9 cellular contexts compared by ENCODE assay signal in genomic region chr9:132141948-132142594, GRCh38. TPM values are rescaled to one million over a fixed set of nuclear protein-coding genes. Genes with fewer than 3 reads are reported as not detected.
DNase-seq lines count a peak whose midpoint lies in the region; ATAC-seq, FAIRE-seq and TF ChIP-seq lines count a peak whose summit lies in the region.
"Had no signal": no experiment of that assay in that cellular context is flagged by ENCODE, and none has a peak within 500 bp of the region (broad histone marks: within the 10 kb centered on the region; RNA-seq: fewer than 3 reads in every experiment).

No MANE protein-coding gene starts in this region.

- CTCF ChIA-PET in H1 (lab: Charles Lee; ENCODE audit: partially characterized antibody), result interaction anchor here (1.2 to 2.7 kb wide), 6 partner anchors 10 to 304 kb away, joined by 3 to 9 read pairs (median 5); no protein-coding TSS in a partner anchor

- peak overlapping the region; percentile 62 for H4K91ac ChIP-seq in H1 (replicated peaks; ENCODE audit: insufficient read length, low read length)

- intact Hi-C loops in psoas muscle (cut with DNase I), result no loop called here
- intact Hi-C loops in thyroid gland (cut with DNase I), result no loop called here

- H3K79me1 ChIP-seq in H1 (ENCODE audit: low read depth, low read length), result no peaks in the 10 kb centered on the region

- TF ChIP-seq RAD21 in H1 (IDR thresholded peaks at IDR 0.05 in 1 of 2, conservative IDR thresholded peaks at IDR 0.05 in 1 of 2; ENCODE audit: low read depth in 2 of 2, low read length in 2 of 2), result no peak

- H4K20me1 ChIP-seq in H1 (replicated peaks in 1 of 2; ENCODE audit: control insufficient read depth in 1 of 2, insufficient read depth in 2 of 2, low read length in 2 of 2), result no peaks in the 10 kb centered on the region

- H3K18ac ChIP-seq in H1 (ENCODE audit: extremely low read depth, low read length), result peak overlapping the region; percentile 75

- no peak overlapping the region for H2BK120ac ChIP-seq in H1 (replicated peaks; ENCODE audit: low read depth, low read length)

- peak overlapping the region; percentile 88 for H3K56ac ChIP-seq in H1 (replicated peaks; ENCODE audit: insufficient read length, low read depth, low read length)

- H3K4me2 ChIP-seq in H1 (ENCODE audit: insufficient read depth in 1 of 2, low read depth in 2 of 2, low read length in 2 of 2), result peak overlapping the region; percentile 71 to 87

- DNase-seq in DMS53 (lab: John Stamatoyannopoulos, UW) (peak; percentile 44), DMS53 treated with DMSO at 0.1 percent for 48 hours (lab: John Stamatoyannopoulos, UW; ENCODE audit: unreplicated experiment) (no peak), NCI-H345 (lab: John Stamatoyannopoulos, UW) (peak; percentile 59), H1 (ENCODE audit: low read depth in 1 of 2, low spot score in 2 of 2) (no peak), psoas muscle (no peak), frontal cortex (ENCODE audit: low spot score in 2 of 2) (no peak), Peyer's patch (no peak), thyroid gland (no peak)
- DNase-seq: stimulated activated CD4-positive, alpha-beta T cell treated with anti-CD3 and anti-CD28 coated beads, Interleukin-4, amount 100 ng/mL, for 24 hours had no signal

- 66% methylated on average over 12 of the region's 12 CpGs; no CpG with 5 or more reads in 1 of the 2 experiments for WGBS in H1 (ENCODE audit: extremely low coverage in 1 of 2, insufficient coverage in 1 of 2, insufficient read length in 1 of 2, insufficient replicate concordance in 2 of 2, low coverage in 1 of 2, low lambda C conversion rate in 2 of 2, missing lambda C conversion rate in 1 of 2), 2 experiments
- 41 to 47% (median 45%) methylated on average over 12 of the region's 12 CpGs for WGBS in psoas muscle, 3 donors
- 56 to 60% methylated on average over 12 of the region's 12 CpGs for WGBS in thyroid gland, 2 donors

- H3K9me3 ChIP-seq in H1 (ENCODE audit: insufficient read depth in 2 of 2, low read depth in 1 of 2, low read length in 1 of 2) (no peaks in the 10 kb centered on the region), psoas muscle (no peaks in the 10 kb centered on the region), Peyer's patch (no peaks in the 10 kb centered on the region), thyroid gland (no peaks in the 10 kb centered on the region)

- H3K4ac ChIP-seq in H1 (replicated peaks; ENCODE audit: insufficient read length, low read depth, low read length), result no peak overlapping the region

- peaks cover 0 to 4% (median 0%) of the 10 kb centered on the region in 4 experiments; a peak in 2 of 7 replicates for H3K27me3 ChIP-seq in H1 (replicated peaks in 1 of 4; ENCODE audit: control insufficient read depth in 3 of 4, extremely low read depth in 1 of 4, insufficient read depth in 3 of 4, low read length in 3 of 4)
- H3K27me3 ChIP-seq in psoas muscle (ENCODE audit: insufficient read depth in 3 of 3, low read length in 2 of 3), result peaks cover 0 to 54% (median 7%) of the 10 kb centered on the region in 3 donors
- no peaks in the 10 kb centered on the region for H3K27me3 ChIP-seq in Peyer's patch
- H3K27me3 ChIP-seq in thyroid gland, result no peaks in the 10 kb centered on the region

- TF ChIP-seq POLR2A in H1 (IDR thresholded peaks at IDR 0.05; ENCODE audit: control extremely low read depth in 1 of 2, low read depth in 2 of 2, low read length in 2 of 2) (no peak), Peyer's patch (IDR thresholded peaks at IDR 0.05) (no peak), thyroid gland (IDR thresholded peaks at IDR 0.05) (no peak)

- H2BK12ac ChIP-seq in H1 (ENCODE audit: low read depth, low read length), result peak overlapping the region; percentile 35; the same call in 1 of the 2 replicates

- no peak overlapping the region for H2BK5ac ChIP-seq in H1 (ENCODE audit: low read depth, low read length)

- H3K4me3 ChIP-seq in H1 (ENCODE audit: extremely low read depth in 1 of 4, insufficient read depth in 2 of 4, low read depth in 3 of 4, low read length in 4 of 4) (peak overlapping the region; percentile 39 to 60 (median 50); a peak in 6 of 8 replicates), psoas muscle (peak overlapping the region; percentile 40), Peyer's patch (no peak overlapping the region), thyroid gland (replicated peaks in 1 of 3) (no peak overlapping the region)

- H2BK20ac ChIP-seq in H1 (ENCODE audit: low read length), result 0 out of 2 replicates have a peak overlapping the region, but pooled peaks have one; percentile 10

- no peak overlapping the region for H4K8ac ChIP-seq in H1 (ENCODE audit: extremely low read depth, insufficient read depth, low read length)

- no peak for FAIRE-seq in H1 (lab: Jason Lieb, UNC)
- FAIRE-seq in frontal cortex (lab: Jason Lieb, UNC), result no peak

- H3K27ac ChIP-seq in H1 (ENCODE audit: low read depth, low read length) (no peak overlapping the region), psoas muscle (no peak overlapping the region), Peyer's patch (no peak overlapping the region), thyroid gland (no peak overlapping the region)

- H4K5ac ChIP-seq in H1 (ENCODE audit: insufficient read length, low read depth, low read length), result no peak overlapping the region

- ATAC-seq in psoas muscle, result peak in 1 of 4 donors; percentile 52

- H3K4me1 ChIP-seq in H1 (replicated peaks in 1 of 4; ENCODE audit: control insufficient read depth in 3 of 4, insufficient read depth in 4 of 4, low read length in 3 of 4), result peaks cover 2 to 13% (median 5%) of the 10 kb centered on the region in 4 experiments; a peak in 6 of 7 replicates
- no peaks in the 10 kb centered on the region for H3K4me1 ChIP-seq in psoas muscle
- no peaks in the 10 kb centered on the region for H3K4me1 ChIP-seq in Peyer's patch
- peaks cover 7 to 11% of the 10 kb centered on the region in 2 donors for H3K4me1 ChIP-seq in thyroid gland

- TF ChIP-seq CTCF in H1 (IDR thresholded peaks at IDR 0.05; ENCODE audit: control extremely low read depth in 1 of 3, insufficient read depth in 1 of 3, low read depth in 1 of 3, low read length in 3 of 3) (no peak), psoas muscle (IDR thresholded peaks at IDR 0.05) (no peak), Peyer's patch (IDR thresholded peaks at IDR 0.05) (no peak), thyroid gland (IDR thresholded peaks at IDR 0.05) (no peak)

- H2AK5ac ChIP-seq in H1 (ENCODE audit: low read depth, low read length), result no peak overlapping the region

- no peak overlapping the region for H2BK15ac ChIP-seq in H1 (ENCODE audit: low read length)

- no peaks in the 10 kb centered on the region for H3K36me3 ChIP-seq in H1 (ENCODE audit: control insufficient read depth in 2 of 4, insufficient read depth in 4 of 4, low read length in 3 of 4)
- no peaks in the 10 kb centered on the region for H3K36me3 ChIP-seq in psoas muscle (ENCODE audit: insufficient read depth in 1 of 2, low read depth in 1 of 2)
- H3K36me3 ChIP-seq in Peyer's patch, result no peaks in the 10 kb centered on the region
- no peaks in the 10 kb centered on the region for H3K36me3 ChIP-seq in thyroid gland

- no peak overlapping the region for H3K14ac ChIP-seq in H1 (ENCODE audit: insufficient read length)

- H3K23me2 ChIP-seq in H1 (ENCODE audit: low read depth, low read length), result peaks cover 6% of the 10 kb centered on the region; the same call in 1 of the 2 replicates

- POLR2A ChIA-PET in H1 (lab: Charles Lee; ENCODE audit: partially characterized antibody), result interaction anchor here (0.6 to 2.3 kb wide), 3 partner anchors 12 to 43 kb away, joined by 3 to 10 read pairs (median 3); no protein-coding TSS in a partner anchor

- H2AFZ ChIP-seq in H1 (ENCODE audit: low read length), result peak overlapping the region; percentile 82; the same call in 1 of the 2 replicates

- H3K23ac ChIP-seq in H1 (ENCODE audit: insufficient read length), result no peak overlapping the region

- H3K9ac ChIP-seq in H1 (replicated peaks in 1 of 4; ENCODE audit: extremely low read depth in 1 of 4, low read depth in 3 of 4, low read length in 3 of 4), result peak overlapping the region in 1 of 4 experiments; percentile 37; a peak in 2 of 7 replicates

- TF ChIP-seq EP300 in H1 (IDR thresholded peaks at IDR 0.05; ENCODE audit: borderline replicate concordance in 1 of 2, low read depth in 2 of 2, low read length in 2 of 2), result no peak

- H3K79me2 ChIP-seq in H1 (ENCODE audit: control insufficient read depth in 1 of 2, insufficient read depth in 2 of 2, low read length in 2 of 2), result no peaks in the 10 kb centered on the region

TF ChIP-seq in H1, 55 proteins besides CTCF, POLR2A, EP300 and RAD21:
- TF ChIP-seq YY1 (IDR thresholded peaks at IDR 0.05; ENCODE audit: low read depth, low read length) (no peak), SUZ12 (IDR thresholded peaks at IDR 0.05; ENCODE audit: low read length) (0 out of 2 replicates have a peak, but pooled peaks have one; percentile 38), TBP (IDR thresholded peaks at IDR 0.05; ENCODE audit: low read depth, low read length) (0 out of 2 replicates have a peak, but pooled peaks have one; percentile 5), KDM4A (IDR thresholded peaks at IDR 0.05; ENCODE audit: low read depth, low read length, severe bottlenecking) (peak; percentile 17), CEBPB (IDR thresholded peaks at IDR 0.05; ENCODE audit: low read depth, low read length) (peak; percentile 33; the same call in 1 of the 2 replicates), TAF1 (IDR thresholded peaks at IDR 0.05; ENCODE audit: low read depth, low read length) (0 out of 2 replicates have a peak, but pooled peaks have one; percentile 2)

RNA-seq across cellular contexts. Expression of gene NTNG2, which starts 19.8 kb away (rescaled TPM):
- 0.52 and 1.4 TPM in 2 replicates for total RNA-seq in H1 (2021; fragmentation: NEBNext Ultra II Directional; extraction: Animal tissue kit (Norgen Biotek cat#: 25700))
- polyA plus RNA-seq in H1 (2011; rRNA removed) (1.2 and 1.5 TPM in 2 replicates), psoas muscle (under 1 TPM; 0.01 to 0.04 (median 0.03) TPM)
- polyA plus RNA-seq in H1 (2011; cell fraction: cytosol; rRNA removed), result 2.6 TPM
- polyA plus RNA-seq in H1 (2011; cell fraction: nucleus; rRNA removed), result 2.6 TPM
- polyA plus RNA-seq in H1 (2012, experiment 1 of 2), result 0.29 to 2.3 TPM (median 1.3 TPM) in 4 replicates
- polyA plus RNA-seq in H1 (2012, experiment 2 of 2), result 0.37 TPM
- 0.30 TPM for polyA plus RNA-seq in H1 (2013, experiment 1 of 2)
- 0.61 TPM for polyA plus RNA-seq in H1 (2013, experiment 2 of 2)
- 0.57 and 0.80 TPM in 2 replicates for polyA minus RNA-seq in H1 (2011; rRNA and poly(A)+ RNA removed)
- 1.7 TPM for polyA minus RNA-seq in H1 (2011; cell fraction: cytosol; rRNA and poly(A)+ RNA removed)
- 1.1 TPM for polyA minus RNA-seq in H1 (2011; cell fraction: nucleus; rRNA and poly(A)+ RNA removed)
- total RNA-seq in psoas muscle (1 to 10 TPM in 1 of 4 donors, under 1 TPM in 3; 0.20 to 1.3 (median 0.44) TPM), frontal cortex (16.3 TPM), Peyer's patch (1 to 10 TPM in 2 of 4 donors, under 1 TPM in 2; 0.18 to 9.1 (median 1.0) TPM), thyroid gland (1 to 10 TPM in 1 of 4 donors, under 1 TPM in 3; 0.44 to 1.2 (median 0.75) TPM)

Comparison
In these comparisons a context has a peak if more than half of its experiments do, and no peak if none do; other contexts are left out.
1. DNase-seq: peak in DMS53 (single experiment) and NCI-H345 (single experiment); none in DMS53 treated with DMSO at 0.1 percent for 48 hours (single experiment), H1 (0 of 2), psoas muscle (0 of 2), frontal cortex (0 of 2), Peyer's patch (0 of 3) and thyroid gland (0 of 2).
2. H3K4me3 ChIP-seq: peak in H1 (4 of 4) and psoas muscle (single experiment); none in Peyer's patch (0 of 4) and thyroid gland (0 of 3).